12 cellular contexts compared by ENCODE assay signal in the genomic region with DNA sequence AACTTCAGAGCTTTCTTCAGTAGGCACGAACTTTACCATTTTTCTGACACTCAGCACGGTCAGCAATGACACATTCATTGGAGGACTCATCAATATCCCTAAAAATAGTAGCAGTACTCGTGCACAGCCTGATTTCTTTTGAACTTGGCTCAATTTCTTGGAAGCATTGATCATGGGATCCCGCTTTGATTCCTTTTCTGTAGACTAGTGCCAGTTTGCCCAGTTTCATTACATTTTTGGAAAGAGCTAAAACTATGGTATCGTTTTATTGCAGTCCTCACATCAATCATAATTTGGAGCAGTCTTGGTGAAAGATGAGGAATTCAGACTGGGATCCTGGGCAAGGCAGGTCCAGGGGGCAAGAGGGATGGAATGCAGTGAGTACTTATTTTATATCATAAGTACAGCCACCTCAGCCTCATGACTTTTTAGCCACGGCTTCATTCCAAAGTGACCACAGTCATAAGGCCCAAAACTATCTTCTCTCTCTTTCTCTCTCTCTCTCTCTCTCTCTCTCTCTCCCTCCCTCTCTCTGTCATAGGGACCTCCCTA.
DNase-seq lines count a peak whose midpoint lies in the region; ATAC-seq and TF ChIP-seq lines count a peak whose summit lies in the region.
"Had no signal": no experiment of that assay in that cellular context is flagged by ENCODE, and none has a peak within 500 bp of the region (broad histone marks: within the 10 kb centered on the region; RNA-seq: fewer than 3 reads in every experiment).

No MANE protein-coding gene starts in this region.

- TF ChIP-seq POLR2A in Peyer's patch (IDR thresholded peaks at IDR 0.05): no peak

- ATAC-seq in HG02623 (IDR thresholded peaks at IDR 0.05; ENCODE audit: unreplicated experiment): no peak
- ATAC-seq: natural killer cell treated with Interleukin-12 subunit alpha and Interleukin-12 subunit beta and Interleukin-15 and Interleukin-18, amount 100 ng/mL, for 72 hours had no signal

- DNase-seq in AG20443 (ENCODE audit: low spot score) (peak; percentile 58), Peyer's patch (no peak), fibroblast of mammary gland (ENCODE audit: low read depth) (peak; percentile 86), COLO829 (ENCODE audit: low spot score) (no peak), D341Med (ENCODE audit: low spot score) (no peak), NCI-H146 treated with DMSO at 0.1 percent for 48 hours (lab: John Stamatoyannopoulos, UW; ENCODE audit: unreplicated experiment) (no peak)
- DNase-seq: activated CD4-positive, alpha-beta T cell treated with anti-CD3 and anti-CD28 coated beads for 1 hour; glutamatergic neuron; NCI-H2029 treated with DMSO at 0.1 percent for 48 hours had no signal

- H3K27me3 ChIP-seq in Peyer's patch (no peaks in the 10 kb centered on the region), rectal smooth muscle tissue (ENCODE audit: control insufficient read depth, insufficient read depth, low read length) (no peaks in the 10 kb centered on the region)

- no peaks in the 10 kb centered on the region for H3K36me3 ChIP-seq in Peyer's patch
- H3K36me3 ChIP-seq in rectal smooth muscle tissue (ENCODE audit: control insufficient read depth, insufficient read depth, low read length): no peaks in the 10 kb centered on the region

- H3K4me3 ChIP-seq in Peyer's patch (no peak overlapping the region), fibroblast of mammary gland (ENCODE audit: control insufficient read depth, low read depth, low read length) (no peak overlapping the region), rectal smooth muscle tissue (ENCODE audit: low read length) (no peak overlapping the region)

- H3K4me1 ChIP-seq in Peyer's patch (peaks cover 0 to 6% (median 3%) of the 10 kb centered on the region in 4 donors), rectal smooth muscle tissue (ENCODE audit: control insufficient read depth, insufficient read depth, low read length) (peaks cover 24% of the 10 kb centered on the region)

- H3K9ac ChIP-seq in rectal smooth muscle tissue (ENCODE audit: low read length): no peak overlapping the region

- no peak for TF ChIP-seq CTCF in Peyer's patch (IDR thresholded peaks at IDR 0.05)
- no peak for TF ChIP-seq CTCF in fibroblast of mammary gland (conservative IDR thresholded peaks at IDR 0.05; ENCODE audit: control insufficient read depth, insufficient read depth, low read depth, low read length)

- H3K27ac ChIP-seq in Peyer's patch: peak overlapping the region; percentile 13 to 75 (median 34)
- H3K27ac ChIP-seq in rectal smooth muscle tissue (ENCODE audit: low read depth, low read length): peak overlapping the region; percentile 60

- no peaks in the 10 kb centered on the region for H3K9me3 ChIP-seq in Peyer's patch

Comparison
In these comparisons a context has a peak if more than half of its experiments do, and no peak if none do; other contexts are left out.
1. DNase-seq: peak in AG20443 (single experiment) and fibroblast of mammary gland (single experiment); none in Peyer's patch (0 of 3), COLO829 (single experiment), D341Med (single experiment) and NCI-H146 treated with DMSO at 0.1 percent for 48 hours (single experiment).